13 cellular contexts compared by ENCODE assay signal in genomic region chr21:34593423-34593822, GRCh38. TPM values are rescaled to one million over a fixed set of nuclear protein-coding genes. Genes with fewer than 3 reads are reported as not detected.
A peak's percentile ranks its signal among the peaks of the same experiment; 100 is the strongest.
DNase-seq lines count a peak whose midpoint lies in the region; ATAC-seq and TF ChIP-seq lines count a peak whose summit lies in the region.
"Had no signal": no experiment of that assay in that cellular context is flagged by ENCODE, and none has a peak within 500 bp of the region (broad histone marks: within the 10 kb centered on the region; RNA-seq: fewer than 3 reads in every experiment).

No MANE protein-coding gene starts in this region.

- no peak for ATAC-seq in GM21619 (IDR thresholded peaks at IDR 0.05; ENCODE audit: unreplicated experiment)

- DNase-seq in NCI-H1417 (lab: John Stamatoyannopoulos, UW) (peak; percentile 70 to 94 (median 92)), NCI-H2171 (lab: John Stamatoyannopoulos, UW) (peak; percentile 24), thyroid gland (no peak), nucleus accumbens (lab: John Stamatoyannopoulos, UW) (no peak), GOT3 (lab: John Stamatoyannopoulos, UW) (no peak)
- DNase-seq: activated B cell treated with CpG ODN at 0.5 μM for 24 hours; activated CD8-positive, alpha-beta memory T cell treated with anti-CD3 and anti-CD28 coated beads, Interleukin-2, amount 50 U/mL, for 48 hours; GF-D8; naive B cell; retina; stimulated activated CD4-positive, alpha-beta T cell treated with anti-CD3 and anti-CD28 coated beads, Interleukin-2, amount 100 ng/mL, for 48 hours had no signal

- H3K27me3 ChIP-seq in esophagus (ENCODE audit: control insufficient read depth in 1 of 2, insufficient read depth in 2 of 2, low read length in 2 of 2) (no peaks in the 10 kb centered on the region), thyroid gland (no peaks in the 10 kb centered on the region)

- H3K9me3 ChIP-seq in esophagus (ENCODE audit: control insufficient read depth in 2 of 2, insufficient read depth in 1 of 2, low read depth in 1 of 2, low read length in 1 of 2) (no peaks in the 10 kb centered on the region), thyroid gland (no peaks in the 10 kb centered on the region)

- intact Hi-C loops in thyroid gland (cut with DNase I), result no loop called here

- 53 to 66% methylated on average over 5 of the region's 5 CpGs for WGBS in esophagus, 2 donors
- 51 to 62% methylated on average over 5 of the region's 5 CpGs for WGBS in thyroid gland, 2 donors

- TF ChIP-seq POLR2A in thyroid gland (IDR thresholded peaks at IDR 0.05), result no peak

- H3K4me3 ChIP-seq in esophagus (ENCODE audit: low read depth in 1 of 2, low read length in 2 of 2), result no peak overlapping the region
- H3K4me3 ChIP-seq in thyroid gland (replicated peaks in 1 of 3), result no peak overlapping the region

- H3K4me1 ChIP-seq in esophagus (ENCODE audit: control insufficient read depth in 2 of 2, insufficient read depth in 2 of 2, low read length in 1 of 2) (peaks cover 3 to 10% of the 10 kb centered on the region in 2 donors), thyroid gland (peaks cover 9 to 19% of the 10 kb centered on the region in 2 donors)

- H3K36me3 ChIP-seq in esophagus (ENCODE audit: control insufficient read depth in 2 of 2, insufficient read depth in 2 of 2, low read length in 1 of 2) (no peaks in the 10 kb centered on the region), thyroid gland (no peaks in the 10 kb centered on the region)

- TF ChIP-seq CTCF in thyroid gland (IDR thresholded peaks at IDR 0.05), result no peak

- H3K27ac ChIP-seq in esophagus (ENCODE audit: low read depth in 2 of 2, low read length in 1 of 2) (peak overlapping the region; percentile 30 to 57), thyroid gland (peak overlapping the region in 2 of 3 donors; percentile 29 to 63)

RNA-seq across cellular contexts. Expression of gene RCAN1, which starts 21.5 kb away (rescaled TPM):
- polyA plus RNA-seq in esophagus, result 1 to 10 TPM; 6.4 to 9.9 TPM
- total RNA-seq in thyroid gland, result 10 to 100 TPM; 24.5 to 32.7 (median 29.0) TPM

Comparison
In these comparisons a context has a peak if more than half of its experiments do, and no peak if none do; other contexts are left out.
1. DNase-seq: peak in NCI-H1417 (3 of 3) and NCI-H2171 (single experiment); none in thyroid gland (0 of 2), nucleus accumbens (0 of 56) and GOT3 (single experiment).